In genomic region chr17:33438136-33438535, GRCh38 we compare ENCODE assay signal across 19 cellular contexts.
DNase-seq lines count a peak whose midpoint lies in the region; ATAC-seq, FAIRE-seq and TF ChIP-seq lines count a peak whose summit lies in the region.
"Had no signal": no experiment of that assay in that cellular context is flagged by ENCODE, and none has a peak within 500 bp of the region (broad histone marks: within the 10 kb centered on the region; RNA-seq: fewer than 3 reads in every experiment).

No MANE protein-coding gene starts in this region.

- H4K20me1 ChIP-seq in K562 (replicated peaks; ENCODE audit: control insufficient read depth, insufficient read depth, low read length): no peaks in the 10 kb centered on the region

- H3K27ac ChIP-seq in K562 (ENCODE audit: extremely low read depth, low read depth, low read length): no peak overlapping the region
- H3K27ac ChIP-seq: GM23248, SJCRH30 had no signal

- no peak overlapping the region for H3K9ac ChIP-seq in K562 (ENCODE audit: insufficient read depth in 1 of 2, low read depth in 2 of 2, low read length in 2 of 2)
- H3K9ac ChIP-seq: GM23248 had no signal

- H3K27me3 ChIP-seq in K562 (ENCODE audit: control insufficient read depth in 2 of 2, insufficient read depth in 2 of 2, low read length in 2 of 2): peaks cover 0 to 3% of the 10 kb centered on the region in 2 experiments; a peak in 2 of 5 replicates
- H3K27me3 ChIP-seq: SJCRH30 had no signal

- no peak overlapping the region for H3K4me2 ChIP-seq in K562 (ENCODE audit: insufficient read depth, low read length)

- 0% methylated on average over 2 of the region's 2 CpGs for WGBS in K562 (ENCODE audit: insufficient coverage, low coverage, missing lambda C conversion rate)

- BruUV-seq in K562 (replicated peaks; lab: Mats Ljungman, UMichigan): no TSS peak

- no peak overlapping the region for H2AFZ ChIP-seq in K562 (ENCODE audit: low read depth, low read length)
- H2AFZ ChIP-seq: GM23248 had no signal

- H3K4me1 ChIP-seq in K562 (replicated peaks in 1 of 2; ENCODE audit: control insufficient read depth in 2 of 2, insufficient read depth in 2 of 2, low read length in 2 of 2): no peaks in the 10 kb centered on the region

- CTCF ChIA-PET in K562 (lab: Yijun Ruan, JAX; ENCODE audit: low intra/inter-chr PET ratio): no interaction called here

- POLR2A ChIA-PET in K562 (lab: Yijun Ruan, JAX): interaction anchor here (0.6 to 1.5 kb wide), 2 partner anchors 11 to 376 kb away, joined by 3 read pairs; no protein-coding TSS in a partner anchor

- FAIRE-seq in K562 (lab: Jason Lieb, UNC): no peak
- FAIRE-seq: A204.1, G401.6 had no signal

- no peak overlapping the region for H3K4me3 ChIP-seq in AG10803 (ENCODE audit: low read length)
- H3K4me3 ChIP-seq in K562: no peak overlapping the region
- H3K4me3 ChIP-seq in fibroblast of villous mesenchyme (ENCODE audit: low read depth, low read length): no peak overlapping the region
- H3K4me3 ChIP-seq: GM23248, SJCRH30 had no signal

- no peaks in the 10 kb centered on the region for H3K9me1 ChIP-seq in K562 (ENCODE audit: control insufficient read depth, insufficient read depth, low read length)

- H3K36me3 ChIP-seq in K562 (ENCODE audit: control insufficient read depth, insufficient read depth, low read length): no peaks in the 10 kb centered on the region
- H3K36me3 ChIP-seq: SJCRH30 had no signal

- TF ChIP-seq POLR2A in K562 (conservative IDR thresholded peaks at IDR 0.05): no peak

- intact Hi-C loops in K562 (cut with micrococcal nuclease): no loop called here

- peak; percentile 33 for DNase-seq in AG10803 (ENCODE audit: low read depth)
- peak; percentile 35 for DNase-seq in NCI-H226
- DNase-seq in K562 (ENCODE audit: extremely low read depth in 1 of 4, low spot score in 3 of 4): no peak
- DNase-seq in fibroblast of villous mesenchyme (ENCODE audit: low read depth): peak; percentile 73
- DNase-seq in NCI-H187 (lab: John Stamatoyannopoulos, UW): no peak
- DNase-seq in stimulated activated CD4-positive, alpha-beta T cell treated with anti-CD3 and anti-CD28 coated beads, Interleukin-2, amount 100 ng/mL, for 48 hours: no peak
- no peak for DNase-seq in NCI-H446 (lab: John Stamatoyannopoulos, UW)
- DNase-seq: C1 segment of cervical spinal cord, DND-41, GM23248, KBM-7, NCI-H1930, NCI-H2171, NCI-H510A, OCI-M1, SJCRH30 had no signal

- TF ChIP-seq RAD21 in K562 (CRISPR knock-in tag; conservative IDR thresholded peaks at IDR 0.05 in 1 of 2, IDR thresholded peaks at IDR 0.05 in 1 of 2): no peak

- no peak for ATAC-seq in K562
- no peak for ATAC-seq in HG03460 (IDR thresholded peaks at IDR 0.05; ENCODE audit: unreplicated experiment)

- in situ Hi-C loops in K562 (cut with MboI): no loop called here

- no peaks in the 10 kb centered on the region for H3K9me3 ChIP-seq in K562 (replicated peaks; ENCODE audit: control insufficient read depth, insufficient read depth, low read depth, low read length)
- H3K9me3 ChIP-seq: SJCRH30 had no signal

- no peak for TF ChIP-seq EP300 in K562 (IDR thresholded peaks at IDR 0.05; ENCODE audit: low read length)

- H3K79me2 ChIP-seq in K562 (ENCODE audit: control insufficient read depth, insufficient read depth, low read length): no peaks in the 10 kb centered on the region

- no peak for TF ChIP-seq CTCF in AG10803 (conservative IDR thresholded peaks at IDR 0.05; ENCODE audit: low read length)
- no peak for TF ChIP-seq CTCF in K562 (IDR thresholded peaks at IDR 0.05 in 2 of 3, conservative IDR thresholded peaks at IDR 0.05 in 1 of 3; ENCODE audit: insufficient read depth in 2 of 3, low read depth in 1 of 3, low read length in 3 of 3)
- no peak for TF ChIP-seq CTCF in fibroblast of villous mesenchyme (IDR thresholded peaks at IDR 0.05; ENCODE audit: insufficient read depth, low read depth, low read length)

TF ChIP-seq in K562, 482 proteins besides CTCF, POLR2A, EP300 and RAD21:
- TF ChIP-seq CEBPB (tag; IDR thresholded peaks at IDR 0.05) (peak; percentile 70), CEBPG (CRISPR knock-in tag; IDR thresholded peaks at IDR 0.05) (no peak), CEBPG (tag; conservative IDR thresholded peaks at IDR 0.05 in 1 of 2, IDR thresholded peaks at IDR 0.05 in 1 of 2) (peak; percentile 46 to 75; a peak in 3 of 4 replicates), NR2F6 (CRISPR knock-in tag; IDR thresholded peaks at IDR 0.05) (no peak)
TF ChIP-seq in K562: peak in this region for 2.

Comparison
In these comparisons a context has a peak if more than half of its experiments do, and no peak if none do; other contexts are left out.
1. DNase-seq: peak in AG10803 (single experiment), NCI-H226 (single experiment) and fibroblast of villous mesenchyme (single experiment); none in K562 (0 of 4), NCI-H187 (0 of 2), stimulated activated CD4-positive, alpha-beta T cell treated with anti-CD3 and anti-CD28 coated beads, Interleukin-2, amount 100 ng/mL, for 48 hours (0 of 2) and NCI-H446 (0 of 2).